Comparison of ENCODE assay signal across 16 cellular contexts in genomic region chr3:134325106-134325705, GRCh38. TPM values are rescaled to one million over a fixed set of nuclear protein-coding genes. Genes with fewer than 3 reads are reported as not detected.
DNase-seq lines count a peak whose midpoint lies in the region; TF ChIP-seq lines count a peak whose summit lies in the region.
"Had no signal": no experiment of that assay in that cellular context is flagged by ENCODE, and none has a peak within 500 bp of the region (broad histone marks: within the 10 kb centered on the region; RNA-seq: fewer than 3 reads in every experiment).

No MANE protein-coding gene starts in this region.

- no peaks in the 10 kb centered on the region for H3K79me1 ChIP-seq in mesendoderm (ENCODE audit: low read length)

- no peaks in the 10 kb centered on the region for H3K27me3 Mint-ChIP-seq in osteocyte (ENCODE audit: unreplicated experiment)
- H3K27me3 Mint-ChIP-seq: activated naive CD4-positive, alpha-beta T cell treated with anti-CD3 and anti-CD28 coated beads, Interleukin-2, amount 50 U/mL, for 24 hours had no signal

- peaks cover 83% of the 10 kb centered on the region for H3K4me1 Mint-ChIP-seq in osteocyte (ENCODE audit: unreplicated experiment)
- H3K4me1 Mint-ChIP-seq: activated naive CD4-positive, alpha-beta T cell treated with anti-CD3 and anti-CD28 coated beads, Interleukin-2, amount 50 U/mL, for 24 hours; central memory CD8-positive, alpha-beta T cell; T-cell had no signal

- no peak overlapping the region for H3K4me3 Mint-ChIP-seq in osteocyte (ENCODE audit: unreplicated experiment)
- H3K4me3 Mint-ChIP-seq: activated naive CD4-positive, alpha-beta T cell treated with anti-CD3 and anti-CD28 coated beads, Interleukin-2, amount 50 U/mL, for 24 hours; central memory CD8-positive, alpha-beta T cell; T-cell had no signal

- peaks cover 2% of the 10 kb centered on the region for H3K36me3 Mint-ChIP-seq in osteocyte (ENCODE audit: unreplicated experiment)
- H3K36me3 Mint-ChIP-seq: activated naive CD4-positive, alpha-beta T cell treated with anti-CD3 and anti-CD28 coated beads, Interleukin-2, amount 50 U/mL, for 24 hours; T-cell had no signal

- no peaks in the 10 kb centered on the region for H3K9me3 ChIP-seq in ovary
- H3K9me3 ChIP-seq: prostate gland had no signal

- no peak overlapping the region for H3K4ac ChIP-seq in mesendoderm (ENCODE audit: low read depth, low read length)

- H3K56ac ChIP-seq in mesendoderm (ENCODE audit: low read length) = no peak overlapping the region

- H3K27ac ChIP-seq in ACC112 (ENCODE audit: low read depth, low read length) = peak overlapping the region; percentile 93; the same call in 1 of the 2 replicates
- peak overlapping the region; percentile 99 for H3K27ac ChIP-seq in RWPE1
- H3K27ac ChIP-seq in epithelial cell of prostate = peak overlapping the region; percentile 100
- H3K27ac ChIP-seq in ovary = no peak overlapping the region
- H3K27ac ChIP-seq in mesendoderm (ENCODE audit: low read depth, low read length) = no peak overlapping the region
- H3K27ac ChIP-seq: prostate gland had no signal

- CTCF ChIA-PET in RWPE1 (lab: Yijun Ruan, JAX) = no interaction called here

- H3K36me3 ChIP-seq in ACC112 (ENCODE audit: insufficient read depth, low read length) = no peaks in the 10 kb centered on the region
- no peaks in the 10 kb centered on the region for H3K36me3 ChIP-seq in ovary
- no peaks in the 10 kb centered on the region for H3K36me3 ChIP-seq in mesendoderm (ENCODE audit: control insufficient read depth, insufficient read depth, low read length)
- H3K36me3 ChIP-seq: prostate gland had no signal

- POLR2A ChIA-PET in RWPE1 (lab: Yijun Ruan, JAX; ENCODE audit: low non-redundant PET) = no interaction called here

- no peak overlapping the region for H3K23ac ChIP-seq in mesendoderm (ENCODE audit: low read length)

- no peak overlapping the region for H2AFZ ChIP-seq in ACC112 (ENCODE audit: low read length, unreplicated experiment)

- DNase-seq in RWPE1 (ENCODE audit: low spot score) (no peak), epithelial cell of prostate (ENCODE audit: low read depth, low spot score) (no peak), osteocyte (ENCODE audit: extremely low spot score, unreplicated experiment) (no peak), ovary (no peak), mesendoderm (no peak), NCI-H1930 (lab: John Stamatoyannopoulos, UW) (no peak), cortex of kidney (lab: John Stamatoyannopoulos, UW) (no peak)
- DNase-seq: GF-D8, glutamatergic neuron, NCI-H2081 treated with DMSO at 0.1 percent for 48 hours, substantia nigra, T-cell had no signal

- H3K27ac Mint-ChIP-seq in osteocyte (ENCODE audit: unreplicated experiment) = peak overlapping the region; percentile 93
- H3K27ac Mint-ChIP-seq: activated naive CD4-positive, alpha-beta T cell treated with anti-CD3 and anti-CD28 coated beads, Interleukin-2, amount 50 U/mL, for 24 hours; T-cell had no signal

- intact Hi-C loops in ovary (cut with DNase I) = no loop called here

- WGBS in ovary, 3 donors = 83 to 96% (median 94%) methylated on average over 1 of the region's 1 CpG
- WGBS in mesendoderm (ENCODE audit: extremely low coverage, insufficient coverage, low lambda C conversion rate) = no CpG with 5 or more reads among the region's 1 CpG

- H2BK15ac ChIP-seq in mesendoderm (replicated peaks; ENCODE audit: low read depth) = no peak overlapping the region

- TF ChIP-seq CTCF in RWPE1 (conservative IDR thresholded peaks at IDR 0.05; ENCODE audit: low read depth) (no peak), osteocyte (IDR thresholded peaks at IDR 0.05) (no peak), ovary (IDR thresholded peaks at IDR 0.05) (no peak)

- H4K5ac ChIP-seq in mesendoderm (ENCODE audit: low read length) = no peak overlapping the region

- H2BK120ac ChIP-seq in mesendoderm (ENCODE audit: low read depth, low read length) = no peak overlapping the region

- H3K18ac ChIP-seq in mesendoderm (ENCODE audit: low read length) = no peak overlapping the region

- H3K27me3 ChIP-seq in ACC112 (ENCODE audit: insufficient read depth, low read length) = no peaks in the 10 kb centered on the region
- no peaks in the 10 kb centered on the region for H3K27me3 ChIP-seq in ovary
- H3K27me3 ChIP-seq in mesendoderm (ENCODE audit: insufficient read depth, low read length, poor library complexity) = no peaks in the 10 kb centered on the region

- H2BK5ac ChIP-seq in mesendoderm (ENCODE audit: low read length) = no peak overlapping the region

- no peak for TF ChIP-seq EP300 in ovary (IDR thresholded peaks at IDR 0.05)

- H3K79me2 ChIP-seq in ACC112 (ENCODE audit: control insufficient read depth, insufficient read depth, low read length, unreplicated experiment) (no peaks in the 10 kb centered on the region), mesendoderm (ENCODE audit: control insufficient read depth, insufficient read depth, low read length) (no peaks in the 10 kb centered on the region)

- H3K4me1 ChIP-seq in ACC112 (ENCODE audit: control insufficient read depth, insufficient read depth, low read length, unreplicated experiment) (peaks cover 67% of the 10 kb centered on the region), ovary (ENCODE audit: insufficient read depth) (peaks cover 12% of the 10 kb centered on the region), mesendoderm (ENCODE audit: control insufficient read depth, low read depth, low read length) (peaks cover 13% of the 10 kb centered on the region)

- no peak overlapping the region for H4K8ac ChIP-seq in mesendoderm (ENCODE audit: low read depth, low read length)

- no peak overlapping the region for H3K9ac ChIP-seq in mesendoderm (ENCODE audit: low read length)

- no peak overlapping the region for H2AK5ac ChIP-seq in mesendoderm (ENCODE audit: low read length)

- H3K9me3 Mint-ChIP-seq in osteocyte (ENCODE audit: unreplicated experiment) = no peaks in the 10 kb centered on the region
- H3K9me3 Mint-ChIP-seq: activated naive CD4-positive, alpha-beta T cell treated with anti-CD3 and anti-CD28 coated beads, Interleukin-2, amount 50 U/mL, for 24 hours; central memory CD8-positive, alpha-beta T cell; T-cell had no signal

- no peak for TF ChIP-seq POLR2A in ovary (IDR thresholded peaks at IDR 0.05)

- no peak overlapping the region for H3K4me2 ChIP-seq in mesendoderm (ENCODE audit: low read length)

- H3K4me3 ChIP-seq in ACC112 (ENCODE audit: low read depth, low read length) (no peak overlapping the region), ovary (no peak overlapping the region), mesendoderm (ENCODE audit: low read length) (no peak overlapping the region)
- H3K4me3 ChIP-seq: prostate gland had no signal

RNA-seq across cellular contexts. Expression of gene AMOTL2, which starts 49.0 kb away (rescaled TPM):
- 195 and 199 TPM in 2 replicates for total RNA-seq in osteocyte
- 10 to 100 TPM; 20.5 to 60.4 (median 44.8) TPM for total RNA-seq in ovary
- polyA plus RNA-seq in ovary = 10 to 100 TPM; 28.7 to 32.9 TPM
- polyA plus RNA-seq in mesendoderm (2013, experiment 1 of 2) = 110 TPM
- polyA plus RNA-seq in mesendoderm (2013, experiment 2 of 2) = 105 TPM

Comparison
In these comparisons a context has a peak if more than half of its experiments do, and no peak if none do; other contexts are left out.
1. H3K27ac ChIP-seq: peak in ACC112 (single experiment), RWPE1 (single experiment) and epithelial cell of prostate (single experiment); none in ovary (0 of 2) and mesendoderm (single experiment).